Comparison of ENCODE assay signal across 1 cellular context in the genomic region with DNA sequence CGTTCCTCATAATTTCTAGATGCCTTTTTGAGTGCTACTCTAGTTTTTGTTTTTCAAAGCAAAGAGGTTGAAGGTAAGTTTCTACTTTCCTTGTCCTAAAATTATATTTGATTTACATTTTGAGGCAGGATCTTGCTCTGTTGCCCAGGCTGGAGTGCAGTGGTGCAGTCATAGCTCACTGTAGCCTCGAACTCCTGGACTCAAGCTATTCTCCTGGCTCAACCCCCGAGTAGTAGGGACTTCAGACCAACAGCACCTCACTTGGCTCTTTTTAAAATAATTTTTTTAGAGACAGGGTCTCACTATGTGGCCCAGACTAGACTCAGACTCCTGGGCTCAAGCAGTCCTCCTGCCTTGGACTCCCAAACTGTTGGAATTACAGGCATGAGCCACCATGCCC.
A peak's percentile ranks its signal among the peaks of the same experiment; 100 is the strongest.
TF ChIP-seq lines count a peak whose summit lies in the region.

No MANE protein-coding gene starts in this region.

TF ChIP-seq in HEK293, 187 proteins besides CTCF, POLR2A, EP300 and RAD21:
- TF ChIP-seq ZBTB11 (tag by site-specific recombination; conservative IDR thresholded peaks at IDR 0.05; ENCODE audit: low read depth) = no peak
- TF ChIP-seq ZNF121 (tag by site-specific recombination; IDR thresholded peaks at IDR 0.05) = peak; percentile 83; the same call in 1 of the 2 replicates
- no peak for TF ChIP-seq KLF1 (tag by site-specific recombination; IDR thresholded peaks at IDR 0.05)
- TF ChIP-seq ZEB2 (tag by site-specific recombination; IDR thresholded peaks at IDR 0.05) = no peak
- no peak for TF ChIP-seq ZNF701 (tag by site-specific recombination; IDR thresholded peaks at IDR 0.05)
- TF ChIP-seq ZNF560 (tag by site-specific recombination; IDR thresholded peaks at IDR 0.05; ENCODE audit: borderline replicate concordance) = no peak
- no peak for TF ChIP-seq ZNF266 (tag by site-specific recombination; IDR thresholded peaks at IDR 0.05; ENCODE audit: low read depth)
- no peak for TF ChIP-seq RBAK (tag by site-specific recombination; IDR thresholded peaks at IDR 0.05)
